Comparison of ENCODE assay signal across 1 cellular context in the genomic region with DNA sequence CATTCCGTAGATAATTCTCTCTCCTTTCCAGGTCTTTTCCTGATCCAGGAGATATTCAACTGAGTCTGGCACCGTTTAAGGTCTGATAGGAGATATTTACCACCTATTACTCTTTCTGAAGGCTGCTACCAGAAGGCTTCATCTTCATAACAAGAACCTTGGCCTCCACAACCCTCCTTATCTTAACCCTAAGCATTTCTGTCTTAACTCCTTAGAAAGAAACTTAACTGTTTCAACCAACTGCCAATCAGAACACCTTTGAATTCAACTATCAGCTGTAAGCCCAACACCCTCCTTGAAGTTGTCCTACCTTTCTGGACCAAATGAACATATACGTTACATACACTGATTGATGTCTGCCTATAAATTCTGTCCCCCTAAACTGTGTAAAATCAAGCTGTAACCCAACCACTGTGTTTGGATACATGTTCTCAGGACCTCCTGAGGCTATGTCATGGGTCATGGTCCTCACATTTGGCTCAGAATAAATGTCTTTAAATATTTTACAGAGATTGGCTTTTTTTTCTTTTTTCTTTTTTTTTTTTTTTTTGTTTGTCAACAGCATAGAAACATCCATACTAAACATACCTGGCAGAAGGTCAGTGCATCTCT.
TF ChIP-seq lines count a peak whose summit lies in the region.

No MANE protein-coding gene starts in this region.

TF ChIP-seq in K562, 482 proteins besides CTCF, POLR2A, EP300 and RAD21 (continued from another document and continues in another):
- TF ChIP-seq, protein P1, sequence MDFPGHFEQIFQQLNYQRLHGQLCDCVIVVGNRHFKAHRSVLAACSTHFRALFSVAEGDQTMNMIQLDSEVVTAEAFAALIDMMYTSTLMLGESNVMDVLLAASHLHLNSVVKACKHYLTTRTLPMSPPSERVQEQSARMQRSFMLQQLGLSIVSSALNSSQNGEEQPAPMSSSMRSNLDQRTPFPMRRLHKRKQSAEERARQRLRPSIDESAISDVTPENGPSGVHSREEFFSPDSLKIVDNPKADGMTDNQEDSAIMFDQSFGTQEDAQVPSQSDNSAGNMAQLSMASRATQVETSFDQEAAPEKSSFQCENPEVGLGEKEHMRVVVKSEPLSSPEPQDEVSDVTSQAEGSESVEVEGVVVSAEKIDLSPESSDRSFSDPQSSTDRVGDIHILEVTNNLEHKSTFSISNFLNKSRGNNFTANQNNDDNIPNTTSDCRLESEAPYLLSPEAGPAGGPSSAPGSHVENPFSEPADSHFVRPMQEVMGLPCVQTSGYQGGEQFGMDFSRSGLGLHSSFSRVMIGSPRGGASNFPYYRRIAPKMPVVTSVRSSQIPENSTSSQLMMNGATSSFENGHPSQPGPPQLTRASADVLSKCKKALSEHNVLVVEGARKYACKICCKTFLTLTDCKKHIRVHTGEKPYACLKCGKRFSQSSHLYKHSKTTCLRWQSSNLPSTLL (IDR thresholded peaks at IDR 0.05), result no peak
- TF ChIP-seq TCF3 (CRISPR knock-in tag; IDR thresholded peaks at IDR 0.05), result peak; percentile 14; the same call in 1 of the 2 replicates
- peak; percentile 68; the same call in 1 of the 2 replicates for TF ChIP-seq FOXM1 (IDR thresholded peaks at IDR 0.05; ENCODE audit: low read depth)
- TF ChIP-seq FOXM1 (CRISPR knock-in tag; IDR thresholded peaks at IDR 0.05; ENCODE audit: low read depth), result no peak
- TF ChIP-seq PHB (CRISPR knock-in tag; IDR thresholded peaks at IDR 0.05), result no peak
- TF ChIP-seq, protein P2, sequence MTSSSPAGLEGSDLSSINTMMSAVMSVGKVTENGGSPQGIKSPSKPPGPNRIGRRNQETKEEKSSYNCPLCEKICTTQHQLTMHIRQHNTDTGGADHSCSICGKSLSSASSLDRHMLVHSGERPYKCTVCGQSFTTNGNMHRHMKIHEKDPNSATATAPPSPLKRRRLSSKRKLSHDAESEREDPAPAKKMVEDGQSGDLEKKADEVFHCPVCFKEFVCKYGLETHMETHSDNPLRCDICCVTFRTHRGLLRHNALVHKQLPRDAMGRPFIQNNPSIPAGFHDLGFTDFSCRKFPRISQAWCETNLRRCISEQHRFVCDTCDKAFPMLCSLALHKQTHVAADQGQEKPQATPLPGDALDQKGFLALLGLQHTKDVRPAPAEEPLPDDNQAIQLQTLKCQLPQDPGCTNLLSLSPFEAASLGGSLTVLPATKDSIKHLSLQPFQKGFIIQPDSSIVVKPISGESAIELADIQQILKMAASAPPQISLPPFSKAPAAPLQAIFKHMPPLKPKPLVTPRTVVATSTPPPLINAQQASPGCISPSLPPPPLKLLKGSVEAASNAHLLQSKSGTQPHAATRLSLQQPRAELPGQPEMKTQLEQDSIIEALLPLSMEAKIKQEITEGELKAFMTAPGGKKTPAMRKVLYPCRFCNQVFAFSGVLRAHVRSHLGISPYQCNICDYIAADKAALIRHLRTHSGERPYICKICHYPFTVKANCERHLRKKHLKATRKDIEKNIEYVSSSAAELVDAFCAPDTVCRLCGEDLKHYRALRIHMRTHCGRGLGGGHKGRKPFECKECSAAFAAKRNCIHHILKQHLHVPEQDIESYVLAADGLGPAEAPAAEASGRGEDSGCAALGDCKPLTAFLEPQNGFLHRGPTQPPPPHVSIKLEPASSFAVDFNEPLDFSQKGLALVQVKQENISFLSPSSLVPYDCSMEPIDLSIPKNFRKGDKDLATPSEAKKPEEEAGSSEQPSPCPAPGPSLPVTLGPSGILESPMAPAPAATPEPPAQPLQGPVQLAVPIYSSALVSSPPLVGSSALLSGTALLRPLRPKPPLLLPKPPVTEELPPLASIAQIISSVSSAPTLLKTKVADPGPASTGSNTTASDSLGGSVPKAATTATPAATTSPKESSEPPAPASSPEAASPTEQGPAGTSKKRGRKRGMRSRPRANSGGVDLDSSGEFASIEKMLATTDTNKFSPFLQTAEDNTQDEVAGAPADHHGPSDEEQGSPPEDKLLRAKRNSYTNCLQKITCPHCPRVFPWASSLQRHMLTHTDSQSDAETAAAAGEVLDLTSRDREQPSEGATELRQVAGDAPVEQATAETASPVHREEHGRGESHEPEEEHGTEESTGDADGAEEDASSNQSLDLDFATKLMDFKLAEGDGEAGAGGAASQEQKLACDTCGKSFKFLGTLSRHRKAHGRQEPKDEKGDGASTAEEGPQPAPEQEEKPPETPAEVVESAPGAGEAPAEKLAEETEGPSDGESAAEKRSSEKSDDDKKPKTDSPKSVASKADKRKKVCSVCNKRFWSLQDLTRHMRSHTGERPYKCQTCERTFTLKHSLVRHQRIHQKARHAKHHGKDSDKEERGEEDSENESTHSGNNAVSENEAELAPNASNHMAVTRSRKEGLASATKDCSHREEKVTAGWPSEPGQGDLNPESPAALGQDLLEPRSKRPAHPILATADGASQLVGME (CRISPR knock-in tag; IDR thresholded peaks at IDR 0.05), result no peak
- no peak for TF ChIP-seq NR1H2 (CRISPR knock-in tag; IDR thresholded peaks at IDR 0.05)
- 0 out of 2 replicates have a peak, but pooled peaks have one; percentile 18 for TF ChIP-seq TEAD4 (IDR thresholded peaks at IDR 0.05; ENCODE audit: low read length)
- no peak for TF ChIP-seq TEAD4 (CRISPR knock-in tag; IDR thresholded peaks at IDR 0.05; ENCODE audit: borderline replicate concordance)
- no peak for TF ChIP-seq HMG20B (CRISPR knock-in tag; IDR thresholded peaks at IDR 0.05)
- no peak; a peak in 1 of 4 replicates for TF ChIP-seq ARNT (IDR thresholded peaks at IDR 0.05)
- TF ChIP-seq HEY1 (CRISPR knock-in tag; IDR thresholded peaks at IDR 0.05; ENCODE audit: borderline replicate concordance), result no peak
- TF ChIP-seq TAF1 (IDR thresholded peaks at IDR 0.05; ENCODE audit: control insufficient read depth, extremely low read depth, insufficient read depth, low read length, severe bottlenecking), result no peak
- TF ChIP-seq, protein P3, sequence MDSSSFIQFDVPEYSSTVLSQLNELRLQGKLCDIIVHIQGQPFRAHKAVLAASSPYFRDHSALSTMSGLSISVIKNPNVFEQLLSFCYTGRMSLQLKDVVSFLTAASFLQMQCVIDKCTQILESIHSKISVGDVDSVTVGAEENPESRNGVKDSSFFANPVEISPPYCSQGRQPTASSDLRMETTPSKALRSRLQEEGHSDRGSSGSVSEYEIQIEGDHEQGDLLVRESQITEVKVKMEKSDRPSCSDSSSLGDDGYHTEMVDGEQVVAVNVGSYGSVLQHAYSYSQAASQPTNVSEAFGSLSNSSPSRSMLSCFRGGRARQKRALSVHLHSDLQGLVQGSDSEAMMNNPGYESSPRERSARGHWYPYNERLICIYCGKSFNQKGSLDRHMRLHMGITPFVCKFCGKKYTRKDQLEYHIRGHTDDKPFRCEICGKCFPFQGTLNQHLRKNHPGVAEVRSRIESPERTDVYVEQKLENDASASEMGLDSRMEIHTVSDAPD (CRISPR knock-in tag; IDR thresholded peaks at IDR 0.05), result no peak
- TF ChIP-seq, protein P4, sequence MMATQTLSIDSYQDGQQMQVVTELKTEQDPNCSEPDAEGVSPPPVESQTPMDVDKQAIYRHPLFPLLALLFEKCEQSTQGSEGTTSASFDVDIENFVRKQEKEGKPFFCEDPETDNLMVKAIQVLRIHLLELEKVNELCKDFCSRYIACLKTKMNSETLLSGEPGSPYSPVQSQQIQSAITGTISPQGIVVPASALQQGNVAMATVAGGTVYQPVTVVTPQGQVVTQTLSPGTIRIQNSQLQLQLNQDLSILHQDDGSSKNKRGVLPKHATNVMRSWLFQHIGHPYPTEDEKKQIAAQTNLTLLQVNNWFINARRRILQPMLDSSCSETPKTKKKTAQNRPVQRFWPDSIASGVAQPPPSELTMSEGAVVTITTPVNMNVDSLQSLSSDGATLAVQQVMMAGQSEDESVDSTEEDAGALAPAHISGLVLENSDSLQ (IDR thresholded peaks at IDR 0.05), result peak; percentile 89
- TF ChIP-seq, protein P5, sequence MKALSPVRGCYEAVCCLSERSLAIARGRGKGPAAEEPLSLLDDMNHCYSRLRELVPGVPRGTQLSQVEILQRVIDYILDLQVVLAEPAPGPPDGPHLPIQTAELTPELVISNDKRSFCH (CRISPR knock-in tag; IDR thresholded peaks at IDR 0.05), result no peak
- TF ChIP-seq, protein P5 (tag; IDR thresholded peaks at IDR 0.05), result 0 out of 2 replicates have a peak, but pooled peaks have one; percentile 53
- no peak for TF ChIP-seq STAG1 (CRISPR knock-in tag; IDR thresholded peaks at IDR 0.05; ENCODE audit: borderline replicate concordance)
- no peak for TF ChIP-seq NCOA1 (IDR thresholded peaks at IDR 0.05; ENCODE audit: low read depth)
- TF ChIP-seq PML (IDR thresholded peaks at IDR 0.05; ENCODE audit: low read length), result 0 out of 2 replicates have a peak, but pooled peaks have one; percentile 12
- 0 out of 3 replicates have a peak, but pooled peaks of 1 of the 2 experiments have one; percentile 27 for TF ChIP-seq CBX3 (IDR thresholded peaks at IDR 0.05; ENCODE audit: borderline replicate concordance in 1 of 2, low read length in 2 of 2)
- TF ChIP-seq, protein P6, sequence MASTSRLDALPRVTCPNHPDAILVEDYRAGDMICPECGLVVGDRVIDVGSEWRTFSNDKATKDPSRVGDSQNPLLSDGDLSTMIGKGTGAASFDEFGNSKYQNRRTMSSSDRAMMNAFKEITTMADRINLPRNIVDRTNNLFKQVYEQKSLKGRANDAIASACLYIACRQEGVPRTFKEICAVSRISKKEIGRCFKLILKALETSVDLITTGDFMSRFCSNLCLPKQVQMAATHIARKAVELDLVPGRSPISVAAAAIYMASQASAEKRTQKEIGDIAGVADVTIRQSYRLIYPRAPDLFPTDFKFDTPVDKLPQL (IDR thresholded peaks at IDR 0.05; ENCODE audit: extremely low read depth, insufficient read length), result no peak
- TF ChIP-seq, protein P7, sequence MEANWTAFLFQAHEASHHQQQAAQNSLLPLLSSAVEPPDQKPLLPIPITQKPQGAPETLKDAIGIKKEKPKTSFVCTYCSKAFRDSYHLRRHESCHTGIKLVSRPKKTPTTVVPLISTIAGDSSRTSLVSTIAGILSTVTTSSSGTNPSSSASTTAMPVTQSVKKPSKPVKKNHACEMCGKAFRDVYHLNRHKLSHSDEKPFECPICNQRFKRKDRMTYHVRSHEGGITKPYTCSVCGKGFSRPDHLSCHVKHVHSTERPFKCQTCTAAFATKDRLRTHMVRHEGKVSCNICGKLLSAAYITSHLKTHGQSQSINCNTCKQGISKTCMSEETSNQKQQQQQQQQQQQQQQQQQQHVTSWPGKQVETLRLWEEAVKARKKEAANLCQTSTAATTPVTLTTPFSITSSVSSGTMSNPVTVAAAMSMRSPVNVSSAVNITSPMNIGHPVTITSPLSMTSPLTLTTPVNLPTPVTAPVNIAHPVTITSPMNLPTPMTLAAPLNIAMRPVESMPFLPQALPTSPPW (CRISPR knock-in tag; IDR thresholded peaks at IDR 0.05), result 0 out of 2 replicates have a peak, but pooled peaks have one; percentile 10
- TF ChIP-seq ZNF146 (CRISPR knock-in tag; IDR thresholded peaks at IDR 0.05; ENCODE audit: unreplicated experiment), result no peak
- TF ChIP-seq KDM2B (CRISPR knock-in tag; IDR thresholded peaks at IDR 0.05), result no peak
- no peak for TF ChIP-seq HDAC6 (IDR thresholded peaks at IDR 0.05; ENCODE audit: low read depth, low read length)
- TF ChIP-seq, protein P8, sequence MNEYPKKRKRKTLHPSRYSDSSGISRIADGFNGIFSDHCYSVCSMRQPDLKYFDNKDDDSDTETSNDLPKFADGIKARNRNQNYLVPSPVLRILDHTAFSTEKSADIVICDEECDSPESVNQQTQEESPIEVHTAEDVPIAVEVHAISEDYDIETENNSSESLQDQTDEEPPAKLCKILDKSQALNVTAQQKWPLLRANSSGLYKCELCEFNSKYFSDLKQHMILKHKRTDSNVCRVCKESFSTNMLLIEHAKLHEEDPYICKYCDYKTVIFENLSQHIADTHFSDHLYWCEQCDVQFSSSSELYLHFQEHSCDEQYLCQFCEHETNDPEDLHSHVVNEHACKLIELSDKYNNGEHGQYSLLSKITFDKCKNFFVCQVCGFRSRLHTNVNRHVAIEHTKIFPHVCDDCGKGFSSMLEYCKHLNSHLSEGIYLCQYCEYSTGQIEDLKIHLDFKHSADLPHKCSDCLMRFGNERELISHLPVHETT (CRISPR knock-in tag; conservative IDR thresholded peaks at IDR 0.05 in 1 of 2, IDR thresholded peaks at IDR 0.05 in 1 of 2), result no peak
- no peak for TF ChIP-seq ZC3H8 (IDR thresholded peaks at IDR 0.05)
- TF ChIP-seq FOXJ3 (CRISPR knock-in tag; IDR thresholded peaks at IDR 0.05), result no peak
- TF ChIP-seq, protein P9, sequence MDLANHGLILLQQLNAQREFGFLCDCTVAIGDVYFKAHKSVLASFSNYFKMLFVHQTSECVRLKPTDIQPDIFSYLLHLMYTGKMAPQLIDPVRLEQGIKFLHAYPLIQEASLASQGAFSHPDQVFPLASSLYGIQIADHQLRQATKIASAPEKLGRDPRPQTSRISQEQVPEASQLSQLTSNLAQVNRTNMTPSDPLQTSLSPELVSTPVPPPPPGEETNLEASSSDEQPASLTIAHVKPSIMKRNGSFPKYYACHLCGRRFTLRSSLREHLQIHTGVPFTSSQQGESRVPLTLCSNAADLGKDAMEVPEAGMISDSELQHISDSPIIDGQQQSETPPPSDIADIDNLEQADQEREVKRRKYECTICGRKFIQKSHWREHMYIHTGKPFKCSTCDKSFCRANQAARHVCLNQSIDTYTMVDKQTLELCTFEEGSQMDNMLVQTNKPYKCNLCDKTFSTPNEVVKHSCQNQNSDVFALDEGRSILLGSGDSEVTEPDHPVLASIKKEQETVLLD (IDR thresholded peaks at IDR 0.05), result 0 out of 2 replicates have a peak, but pooled peaks have one; percentile 54
- TF ChIP-seq, protein P10, sequence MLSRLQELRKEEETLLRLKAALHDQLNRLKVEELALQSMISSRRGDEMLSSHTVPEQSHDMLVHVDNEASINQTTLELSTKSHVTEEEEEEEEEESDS (CRISPR knock-in tag; IDR thresholded peaks at IDR 0.05), result no peak
- TF ChIP-seq, protein P11, sequence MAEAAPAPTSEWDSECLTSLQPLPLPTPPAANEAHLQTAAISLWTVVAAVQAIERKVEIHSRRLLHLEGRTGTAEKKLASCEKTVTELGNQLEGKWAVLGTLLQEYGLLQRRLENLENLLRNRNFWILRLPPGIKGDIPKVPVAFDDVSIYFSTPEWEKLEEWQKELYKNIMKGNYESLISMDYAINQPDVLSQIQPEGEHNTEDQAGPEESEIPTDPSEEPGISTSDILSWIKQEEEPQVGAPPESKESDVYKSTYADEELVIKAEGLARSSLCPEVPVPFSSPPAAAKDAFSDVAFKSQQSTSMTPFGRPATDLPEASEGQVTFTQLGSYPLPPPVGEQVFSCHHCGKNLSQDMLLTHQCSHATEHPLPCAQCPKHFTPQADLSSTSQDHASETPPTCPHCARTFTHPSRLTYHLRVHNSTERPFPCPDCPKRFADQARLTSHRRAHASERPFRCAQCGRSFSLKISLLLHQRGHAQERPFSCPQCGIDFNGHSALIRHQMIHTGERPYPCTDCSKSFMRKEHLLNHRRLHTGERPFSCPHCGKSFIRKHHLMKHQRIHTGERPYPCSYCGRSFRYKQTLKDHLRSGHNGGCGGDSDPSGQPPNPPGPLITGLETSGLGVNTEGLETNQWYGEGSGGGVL (CRISPR knock-in tag; IDR thresholded peaks at IDR 0.05), result no peak
- TF ChIP-seq, protein P12, sequence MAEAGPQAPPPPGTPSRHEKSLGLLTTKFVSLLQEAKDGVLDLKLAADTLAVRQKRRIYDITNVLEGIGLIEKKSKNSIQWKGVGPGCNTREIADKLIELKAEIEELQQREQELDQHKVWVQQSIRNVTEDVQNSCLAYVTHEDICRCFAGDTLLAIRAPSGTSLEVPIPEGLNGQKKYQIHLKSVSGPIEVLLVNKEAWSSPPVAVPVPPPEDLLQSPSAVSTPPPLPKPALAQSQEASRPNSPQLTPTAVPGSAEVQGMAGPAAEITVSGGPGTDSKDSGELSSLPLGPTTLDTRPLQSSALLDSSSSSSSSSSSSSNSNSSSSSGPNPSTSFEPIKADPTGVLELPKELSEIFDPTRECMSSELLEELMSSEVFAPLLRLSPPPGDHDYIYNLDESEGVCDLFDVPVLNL (CRISPR knock-in tag; IDR thresholded peaks at IDR 0.05; ENCODE audit: low read depth), result no peak
